ENCODE assay signal across 13 cellular contexts in the genomic region with DNA sequence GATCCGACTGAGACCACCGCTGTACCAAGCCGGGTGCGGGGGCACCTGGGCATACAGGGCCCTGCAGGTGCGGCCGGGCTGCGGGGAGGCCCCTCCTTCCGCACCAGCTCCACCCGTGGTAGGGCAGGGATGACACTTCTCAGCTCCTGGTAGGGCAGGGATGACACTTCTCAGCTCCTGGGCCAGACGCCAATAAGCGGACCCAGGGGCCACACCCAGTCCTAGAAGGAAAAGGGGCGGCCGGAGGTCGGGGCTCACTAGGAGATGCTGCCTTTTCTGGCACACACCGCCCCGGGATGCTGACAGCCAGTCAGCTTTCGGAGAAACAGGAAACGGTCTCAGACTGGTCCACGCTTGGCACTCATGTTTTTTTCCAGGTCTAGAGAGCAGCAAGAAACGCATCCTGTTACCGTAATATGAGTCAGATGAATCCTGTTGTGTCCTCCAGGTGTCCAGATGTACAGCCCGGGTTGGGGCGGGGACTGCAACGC. TPM values are rescaled to one million over a fixed set of nuclear protein-coding genes. Genes with fewer than 3 reads are reported as not detected.
DNase-seq lines count a peak whose midpoint lies in the region; FAIRE-seq and TF ChIP-seq lines count a peak whose summit lies in the region.
"Had no signal": no experiment of that assay in that cellular context is flagged by ENCODE, and none has a peak within 500 bp of the region (broad histone marks: within the 10 kb centered on the region; RNA-seq: fewer than 3 reads in every experiment).

No MANE protein-coding gene starts in this region.

- no peak for TF ChIP-seq CTCF in chondrocyte (IDR thresholded peaks at IDR 0.05)

- H2BK12ac ChIP-seq in trophoblast cell (ENCODE audit: low read length): no peak overlapping the region

- no peak overlapping the region for H4K91ac ChIP-seq in trophoblast cell (ENCODE audit: low read depth, low read length)

- H3K27ac ChIP-seq in trophoblast cell (ENCODE audit: low read depth, low read length): no peak overlapping the region
- H3K27ac ChIP-seq: hepatocyte had no signal

- H4K12ac ChIP-seq in trophoblast cell (ENCODE audit: low read depth, low read length): no peak overlapping the region

- DNase-seq in NCI-H146 (lab: John Stamatoyannopoulos, UW) (peak; percentile 23), NCI-H146 treated with DMSO at 0.1 percent for 48 hours (lab: John Stamatoyannopoulos, UW; ENCODE audit: unreplicated experiment) (no peak), NCI-H2196 treated with DMSO at 0.1 percent for 48 hours (lab: John Stamatoyannopoulos, UW; ENCODE audit: unreplicated experiment) (peak; percentile 88), chondrocyte (ENCODE audit: low spot score) (peak; percentile 86), trophoblast cell (no peak), kidney glomerular epithelial cell (lab: John Stamatoyannopoulos, UW) (no peak), RCC 7860 (ENCODE audit: low spot score) (no peak)
- DNase-seq in stimulated activated CD8-positive, alpha-beta memory T cell treated with anti-CD3 and anti-CD28 coated beads, Interleukin-4, amount 100 ng/mL, for 48 hours: no peak
- DNase-seq: activated T-cell treated with anti-CD3 and anti-CD28 coated beads for 4 hours, NCI-H774, T-helper 17 cell had no signal

- H3K23ac ChIP-seq in trophoblast cell (ENCODE audit: low read length): no peak overlapping the region

- WGBS in trophoblast cell (ENCODE audit: extremely low coverage, insufficient coverage, insufficient read length): no CpG with 5 or more reads among the region's 24 CpGs

- peaks cover 3% of the 10 kb centered on the region for H3K79me2 ChIP-seq in trophoblast cell (ENCODE audit: control insufficient read depth, insufficient read depth, low read length, poor library complexity)
- H3K79me2 ChIP-seq: hepatocyte had no signal

- H2BK5ac ChIP-seq in trophoblast cell (ENCODE audit: low read depth, low read length, poor library complexity): no peak overlapping the region

- H3K4ac ChIP-seq in trophoblast cell (ENCODE audit: low read depth, low read length): no peak overlapping the region

- no peak overlapping the region for H3K14ac ChIP-seq in trophoblast cell (ENCODE audit: low read length)

- no peak overlapping the region for H3K18ac ChIP-seq in trophoblast cell (ENCODE audit: low read length)

- H3K79me1 ChIP-seq in trophoblast cell (ENCODE audit: low read length): peaks cover 34% of the 10 kb centered on the region

- FAIRE-seq in RCC 7860 (lab: Jason Lieb, UNC): no peak

- H3K9me3 Mint-ChIP-seq in chondrocyte (ENCODE audit: low read depth): peaks cover 2% of the 10 kb centered on the region
- H3K9me3 Mint-ChIP-seq: central memory CD8-positive, alpha-beta T cell had no signal

- no peak overlapping the region for H2AFZ ChIP-seq in trophoblast cell (ENCODE audit: insufficient read depth, low read length, poor library complexity)
- H2AFZ ChIP-seq: hepatocyte had no signal

- H3K27ac Mint-ChIP-seq in chondrocyte (ENCODE audit: unreplicated experiment): no peak overlapping the region
- H3K27ac Mint-ChIP-seq: T-helper 17 cell had no signal

- H3K4me3 ChIP-seq in trophoblast cell (ENCODE audit: low read depth, low read length): no peak overlapping the region
- H3K4me3 ChIP-seq: hepatocyte had no signal

- no peaks in the 10 kb centered on the region for H3K27me3 ChIP-seq in trophoblast cell (ENCODE audit: insufficient read depth, low read length)
- H3K27me3 ChIP-seq: hepatocyte had no signal

- H2AK5ac ChIP-seq in trophoblast cell (ENCODE audit: low read length): peak overlapping the region; percentile 78

- no peak overlapping the region for H4K8ac ChIP-seq in trophoblast cell (ENCODE audit: low read depth, low read length)

- no peak overlapping the region for H3K4me3 Mint-ChIP-seq in chondrocyte (ENCODE audit: unreplicated experiment)
- H3K4me3 Mint-ChIP-seq: central memory CD8-positive, alpha-beta T cell; T-helper 17 cell had no signal

- no peak overlapping the region for H3K4me2 ChIP-seq in trophoblast cell (ENCODE audit: low read length)
- H3K4me2 ChIP-seq: hepatocyte had no signal

- no peak overlapping the region for H3K9ac ChIP-seq in trophoblast cell (ENCODE audit: low read length)

- H3K36me3 ChIP-seq in trophoblast cell (ENCODE audit: control insufficient read depth in 1 of 2, insufficient read depth in 2 of 2, low read length in 2 of 2): no peaks in the 10 kb centered on the region

- H2BK120ac ChIP-seq in trophoblast cell (ENCODE audit: insufficient read depth, low read length, poor library complexity): no peak overlapping the region

- H3K9me3 ChIP-seq in trophoblast cell (ENCODE audit: insufficient read depth, low read depth, low read length): peaks cover 6% of the 10 kb centered on the region

- no peaks in the 10 kb centered on the region for H3K36me3 Mint-ChIP-seq in chondrocyte (ENCODE audit: low read depth)

- no peaks in the 10 kb centered on the region for H3K27me3 Mint-ChIP-seq in chondrocyte (ENCODE audit: low read depth)
- H3K27me3 Mint-ChIP-seq: central memory CD8-positive, alpha-beta T cell; T-helper 17 cell had no signal

- H3K4me1 Mint-ChIP-seq in chondrocyte (ENCODE audit: low read depth): peaks cover 55% of the 10 kb centered on the region

- peaks cover 32 to 36% of the 10 kb centered on the region in 2 experiments for H3K4me1 ChIP-seq in trophoblast cell (ENCODE audit: control insufficient read depth in 1 of 2, insufficient read depth in 2 of 2, low read length in 2 of 2)

RNA-seq across cellular contexts. Expression of gene NFKBIA, which starts 34.8 kb away (rescaled TPM):
- total RNA-seq in chondrocyte: 41.0 to 53.5 TPM (median 42.2 TPM) in 3 replicates
- 116 and 119 TPM in 2 replicates for polyA plus RNA-seq in trophoblast cell (2013)

Comparison
In these comparisons a context has a peak if more than half of its experiments do, and no peak if none do; other contexts are left out.
1. DNase-seq: peak in NCI-H146 (single experiment), NCI-H2196 treated with DMSO at 0.1 percent for 48 hours (single experiment) and chondrocyte (single experiment); none in NCI-H146 treated with DMSO at 0.1 percent for 48 hours (single experiment), trophoblast cell (0 of 2), kidney glomerular epithelial cell (single experiment), stimulated activated CD8-positive, alpha-beta memory T cell treated with anti-CD3 and anti-CD28 coated beads, Interleukin-4, amount 100 ng/mL, for 48 hours (single experiment) and RCC 7860 (single experiment).